8 cellular contexts compared by ENCODE assay signal in genomic region chr6:57173056-57173885, GRCh38. TPM values are rescaled to one million over a fixed set of nuclear protein-coding genes. Genes with fewer than 3 reads are reported as not detected.
DNase-seq lines count a peak whose midpoint lies in the region; ATAC-seq and TF ChIP-seq lines count a peak whose summit lies in the region.

No MANE protein-coding gene starts in this region.

- H3K9me3 ChIP-seq in lung (ENCODE audit: control insufficient read depth in 2 of 2, insufficient read depth in 1 of 2, low read length in 1 of 2) = no peaks in the 10 kb centered on the region

- peak overlapping the region; percentile 92 to 96 for H3K27ac ChIP-seq in coronary artery
- peak overlapping the region; percentile 88 to 96 for H3K27ac ChIP-seq in lung (ENCODE audit: low read depth in 1 of 2, low read length in 1 of 2)

- DNase-seq in ELF-1 (ENCODE audit: low read depth, low spot score) (peak; percentile 50), KG1 (lab: John Stamatoyannopoulos, UW) (peak; percentile 57), coronary artery (ENCODE audit: low spot score) (no peak), lung (ENCODE audit: low spot score) (no peak), COR-L47 (lab: John Stamatoyannopoulos, UW) (no peak)
- no peak for DNase-seq in T-helper 2 cell treated with Interferon-gamma antibody and Interleukin-4, amounts not matched to agents 5 μg/mL and 100 μg/mL, for 36 hours (ENCODE audit: low spot score)
- DNase-seq in stimulated activated naive CD8-positive, alpha-beta T cell treated with anti-CD3 and anti-CD28 coated beads, Interleukin-15, Interleukin-2, amounts not matched to agents 100 U/mL and 50 U/mL, for 24 hours = peak; percentile 38

- H3K4me3 ChIP-seq in coronary artery (peak overlapping the region; percentile 76), lung (peak overlapping the region; percentile 71)

- H3K4me1 ChIP-seq in lung (ENCODE audit: control insufficient read depth in 2 of 2, insufficient read depth in 2 of 2, low read length in 2 of 2) = peaks cover 1 to 12% of the 10 kb centered on the region in 2 donors

- peak overlapping the region; percentile 97 for H3K27ac Mint-ChIP-seq in T-helper 2 cell treated with Interferon-gamma antibody and Interleukin-4, amounts not matched to agents 5 μg/mL and 100 μg/mL, for 36 hours

- no peaks in the 10 kb centered on the region for H3K27me3 ChIP-seq in lung (ENCODE audit: control insufficient read depth, insufficient read depth)

- peak overlapping the region; percentile 97 for H3K4me3 Mint-ChIP-seq in T-helper 2 cell treated with Interferon-gamma antibody and Interleukin-4, amounts not matched to agents 5 μg/mL and 100 μg/mL, for 36 hours

- 16 to 19% methylated on average over 19 of the region's 19 CpGs for WGBS in lung, 2 donors

- peaks cover 41% of the 10 kb centered on the region for H3K4me1 Mint-ChIP-seq in T-helper 2 cell treated with Interferon-gamma antibody and Interleukin-4, amounts not matched to agents 5 μg/mL and 100 μg/mL, for 36 hours (ENCODE audit: low read depth)

- H3K36me3 Mint-ChIP-seq in T-helper 2 cell treated with Interferon-gamma antibody and Interleukin-4, amounts not matched to agents 5 μg/mL and 100 μg/mL, for 36 hours (ENCODE audit: low read depth) = peaks cover 16% of the 10 kb centered on the region

- H3K9me3 Mint-ChIP-seq in T-helper 2 cell treated with Interferon-gamma antibody and Interleukin-4, amounts not matched to agents 5 μg/mL and 100 μg/mL, for 36 hours = no peaks in the 10 kb centered on the region

- TF ChIP-seq CTCF in coronary artery (IDR thresholded peaks at IDR 0.05) (no peak), lung (IDR thresholded peaks at IDR 0.05; ENCODE audit: control extremely low read depth, extremely low read depth) (no peak)

- H3K36me3 ChIP-seq in lung (ENCODE audit: control insufficient read depth in 2 of 2, insufficient read depth in 2 of 2, low read length in 2 of 2) = peaks cover 0 to 2% of the 10 kb centered on the region in 2 donors

- ATAC-seq in lung (ENCODE audit: insufficient read depth, low FRiP score) = no peak
- ATAC-seq in stimulated activated naive CD8-positive, alpha-beta T cell treated with anti-CD3 and anti-CD28 coated beads, Interleukin-15, Interleukin-2, amounts not matched to agents 100 U/mL and 50 U/mL, for 24 hours = no peak
- ATAC-seq in HG03342 (IDR thresholded peaks at IDR 0.05; ENCODE audit: unreplicated experiment) = no peak

- H3K27me3 Mint-ChIP-seq in T-helper 2 cell treated with Interferon-gamma antibody and Interleukin-4, amounts not matched to agents 5 μg/mL and 100 μg/mL, for 36 hours (ENCODE audit: low read depth) = no peaks in the 10 kb centered on the region

RNA-seq across cellular contexts. Expression of gene BAG2, which starts 1.1 kb away (rescaled TPM):
- 1 to 10 TPM; 6.9 to 8.0 TPM for total RNA-seq in lung
- 1 to 10 TPM; 2.4 to 2.6 TPM for polyA plus RNA-seq in lung

RNA-seq across cellular contexts. Expression of gene RAB23, which starts 48.8 kb away (rescaled TPM):
- 10 to 100 TPM in 1 of 2 donors, 1 to 10 TPM in 1; 9.2 to 26.7 TPM for total RNA-seq in lung
- 1 to 10 TPM; 4.2 to 4.7 TPM for polyA plus RNA-seq in lung

Comparison
In these comparisons a context has a peak if more than half of its experiments do, and no peak if none do; other contexts are left out.
1. DNase-seq: peak in ELF-1 (single experiment), KG1 (single experiment) and stimulated activated naive CD8-positive, alpha-beta T cell treated with anti-CD3 and anti-CD28 coated beads, Interleukin-15, Interleukin-2, amounts not matched to agents 100 U/mL and 50 U/mL, for 24 hours (single experiment); none in T-helper 2 cell treated with Interferon-gamma antibody and Interleukin-4, amounts not matched to agents 5 μg/mL and 100 μg/mL, for 36 hours (single experiment), coronary artery (single experiment), lung (single experiment) and COR-L47 (single experiment).